13 cellular contexts compared by ENCODE assay signal in genomic region chr10:93346712-93347111, GRCh38.
DNase-seq lines count a peak whose midpoint lies in the region; ATAC-seq and TF ChIP-seq lines count a peak whose summit lies in the region.
"Had no signal": no experiment of that assay in that cellular context is flagged by ENCODE, and none has a peak within 500 bp of the region (broad histone marks: within the 10 kb centered on the region; RNA-seq: fewer than 3 reads in every experiment).

No MANE protein-coding gene starts in this region.

- H3K4me3 ChIP-seq in AG10803 (ENCODE audit: low read length) = no peak overlapping the region
- H3K4me3 ChIP-seq: BLaER1, gastroesophageal sphincter, skin epidermis had no signal

- TF ChIP-seq CTCF in AG10803 (conservative IDR thresholded peaks at IDR 0.05; ENCODE audit: low read length) = no peak

- ATAC-seq in GM19328 (IDR thresholded peaks at IDR 0.05; ENCODE audit: unreplicated experiment) (no peak), GM21515 (IDR thresholded peaks at IDR 0.05; ENCODE audit: unreplicated experiment) (no peak), HG03139 (IDR thresholded peaks at IDR 0.05; ENCODE audit: unreplicated experiment) (no peak)
- ATAC-seq: gastroesophageal sphincter had no signal

- in situ Hi-C loops in G401 (cut with HindIII; ENCODE audit: low sequenced_read_pairs) = no loop called here

- DNase-seq in AG10803 (ENCODE audit: low read depth) (peak; percentile 13), G401 (ENCODE audit: low spot score) (peak; percentile 6), SKM-1 treated with dmso at 0.1 percent for 144 hours (lab: John Stamatoyannopoulos, UW; ENCODE audit: unreplicated experiment) (peak; percentile 53), globus pallidus (ENCODE audit: low spot score) (peak; percentile 24), RKO (ENCODE audit: low spot score) (no peak)
- DNase-seq: activated naive CD8-positive, alpha-beta T cell treated with anti-CD3 and anti-CD28 coated beads, Interleukin-2, amount 50 U/mL, for 24 hours; NCI-H2171 had no signal
